ENCODE assay signal across 32 cellular contexts in the genomic region with DNA sequence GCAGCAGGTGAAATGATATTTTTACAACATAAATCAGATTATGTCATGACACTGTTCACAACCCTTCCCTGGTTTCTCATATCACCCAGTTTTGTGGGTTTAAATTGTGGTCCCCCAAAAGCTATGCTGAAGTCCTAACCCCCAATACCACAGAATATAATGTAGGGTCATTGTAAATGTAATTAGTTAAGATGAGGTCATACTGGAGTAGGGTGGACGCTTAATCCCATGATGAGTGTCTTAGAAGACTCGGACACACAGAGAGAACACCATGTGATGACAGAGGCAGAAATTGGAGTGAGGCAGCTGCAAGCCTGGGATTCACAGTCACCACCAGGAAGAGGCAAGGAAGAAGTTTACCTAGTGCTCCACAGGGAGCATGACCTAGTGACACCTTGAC.
"Had no signal": no experiment of that assay in that cellular context is flagged by ENCODE, and none has a peak within 500 bp of the region (broad histone marks: within the 10 kb centered on the region; RNA-seq: fewer than 3 reads in every experiment).

No MANE protein-coding gene starts in this region.

- ATAC-seq: activated CD4-positive, alpha-beta T cell treated with anti-CD3 and anti-CD28 coated beads for 36 hours; activated CD4-positive, CD25-positive, alpha-beta regulatory T cell treated with anti-CD3 and anti-CD28 coated beads, Interleukin-2, amount 50 U/mL, for 24 hours; activated CD8-positive, alpha-beta memory T cell treated with anti-CD3 and anti-CD28 coated beads, Interleukin-2, amount 10 ng/mL, durations not matched to agents 7 days and 5 days; activated CD8-positive, alpha-beta T cell treated with anti-CD3 and anti-CD28 coated beads, Interleukin-2, amount 10 ng/mL, durations not matched to agents 7 days and 5 days; activated naive CD8-positive, alpha-beta T cell treated with anti-CD3 and anti-CD28 coated beads, Interleukin-2, amount 50 U/mL, for 24 hours; WTC11 had no signal

- H3K27me3 ChIP-seq: ascending aorta, cardiac muscle cell had no signal

- H3K36me3 ChIP-seq: ascending aorta, cardiac muscle cell had no signal

- FAIRE-seq: bronchial epithelial cell, TTC549 had no signal

- H3K4me1 ChIP-seq: ascending aorta had no signal

- DNase-seq: activated CD4-positive, alpha-beta memory T cell treated with anti-CD3 and anti-CD28 coated beads, Interleukin-2, amount 10 ng/mL, durations not matched to agents 7 days and 5 days; activated CD4-positive, alpha-beta T cell treated with anti-CD3 and anti-CD28 coated beads for 1 hour; activated CD4-positive, alpha-beta T cell treated with anti-CD3 and anti-CD28 coated beads for 36 hours; activated CD4-positive, alpha-beta T cell treated with anti-CD3 and anti-CD28 coated beads for 48 hours; activated CD4-positive, alpha-beta T cell treated with anti-CD3 and anti-CD28 coated beads, Interleukin-2, amount 10 ng/mL, durations not matched to agents 7 days and 5 days; activated CD4-positive, alpha-beta T cell treated with anti-CD3 and anti-CD28 coated beads, Interleukin-2, amount 50 U/mL, for 48 hours; activated CD4-positive, CD25-positive, alpha-beta regulatory T cell; activated CD8-positive, alpha-beta memory T cell treated with anti-CD3 and anti-CD28 coated beads for 24 hours; activated CD8-positive, alpha-beta memory T cell treated with anti-CD3 and anti-CD28 coated beads, Interleukin-2, amount 10 ng/mL, durations not matched to agents 7 days and 5 days; activated CD8-positive, alpha-beta memory T cell treated with anti-CD3 and anti-CD28 coated beads, Interleukin-2, amount 50 U/mL, for 48 hours; activated CD8-positive, alpha-beta T cell treated with anti-CD3 and anti-CD28 coated beads, Interleukin-2, amount 10 ng/mL, durations not matched to agents 7 days and 5 days; activated effector memory CD4-positive, alpha-beta T cell treated with Interleukin-2 at 50 U/mL for 16 hours; activated gamma-delta T cell; activated naive CD4-positive, alpha-beta T cell treated with anti-CD3 and anti-CD28 coated beads, Interleukin-2, amount 10 ng/mL, durations not matched to agents 7 days and 5 days; activated naive CD4-positive, alpha-beta T cell treated with Interleukin-2 at 50 U/mL for 16 hours; activated naive CD8-positive, alpha-beta T cell treated with anti-CD3 and anti-CD28 coated beads, Interleukin-2, amount 10 ng/mL, durations not matched to agents 7 days and 5 days; activated naive CD8-positive, alpha-beta T cell treated with anti-CD3 and anti-CD28 coated beads, Interleukin-2, amount 50 U/mL, for 24 hours; activated T-cell treated with anti-CD3 and anti-CD28 coated beads, Interleukin-2, amount 50 U/mL, for 24 hours; activated T-cell treated with anti-CD3 and anti-CD28 coated beads, Interleukin-2, amount 50 U/mL, for 48 hours; amygdala; anterior cingulate cortex; caudate nucleus; cerebellar nuclear complex; T-helper 2 cell; T-helper 9 cell had no signal

- H3K27ac ChIP-seq: ascending aorta, cardiac muscle cell, VCaP had no signal

- H3K9me3 ChIP-seq: ascending aorta had no signal

- H3K4me3 ChIP-seq: ascending aorta, cardiac muscle cell had no signal
